1 cellular context compared by ENCODE assay signal in genomic region chr11:3378426-3379423, GRCh38.
TF ChIP-seq lines count a peak whose summit lies in the region.

Gene ZNF195 (minus strand): TSS chr11:3379146. CDS start chr11:3379040, 106 bp downstream.

TF ChIP-seq in HepG2, 621 proteins besides CTCF, POLR2A, EP300 and RAD21 (continued from another document and continues in another):
- no peak for TF ChIP-seq HNF4G (IDR thresholded peaks at IDR 0.05; ENCODE audit: borderline replicate concordance, low read depth, low read length)
- TF ChIP-seq HNF4G (CRISPR knock-in tag; IDR thresholded peaks at IDR 0.05; ENCODE audit: borderline replicate concordance, low read depth): 0 out of 2 replicates have a peak, but pooled peaks have one; percentile 25
- no peak for TF ChIP-seq FOXO4 (CRISPR knock-in tag; conservative IDR thresholded peaks at IDR 0.05)
- TF ChIP-seq YEATS4 (CRISPR knock-in tag; IDR thresholded peaks at IDR 0.05; ENCODE audit: borderline replicate concordance): peak; percentile 84; the same call in 1 of the 2 replicates
- peak; percentile 55 for TF ChIP-seq HDAC2 (CRISPR knock-in tag; IDR thresholded peaks at IDR 0.05)
- TF ChIP-seq YY1 (IDR thresholded peaks at IDR 0.05; ENCODE audit: insufficient read depth, insufficient replicate concordance, low read depth, low read length): peak; percentile 62
- peak; percentile 96 for TF ChIP-seq GABPB1 (CRISPR knock-in tag; IDR thresholded peaks at IDR 0.05)
- no peak for TF ChIP-seq CHD4 (IDR thresholded peaks at IDR 0.05; ENCODE audit: borderline replicate concordance, low read length)
- TF ChIP-seq TERF1 (CRISPR knock-in tag; IDR thresholded peaks at IDR 0.05): no peak
- 0 out of 2 replicates have a peak, but pooled peaks have one; percentile 23 for TF ChIP-seq ZNF678 (CRISPR knock-in tag; IDR thresholded peaks at IDR 0.05)
- TF ChIP-seq KDM3A (CRISPR knock-in tag; IDR thresholded peaks at IDR 0.05; ENCODE audit: low read depth): no peak; the same call in 1 of the 2 replicates
- peak; percentile 63; the same call in 1 of the 2 replicates for TF ChIP-seq ERF (CRISPR knock-in tag; IDR thresholded peaks at IDR 0.05)
- TF ChIP-seq KLF6 (CRISPR knock-in tag; IDR thresholded peaks at IDR 0.05): peak; percentile 46; the same call in 1 of the 2 replicates
- peak; percentile 86; the same call in 1 of the 2 replicates for TF ChIP-seq TMF1 (CRISPR knock-in tag; IDR thresholded peaks at IDR 0.05; ENCODE audit: low read depth)
- no peak for TF ChIP-seq EED (CRISPR knock-in tag; IDR thresholded peaks at IDR 0.05)
- peak; percentile 80 for TF ChIP-seq YEATS2 (CRISPR knock-in tag; IDR thresholded peaks at IDR 0.05; ENCODE audit: borderline replicate concordance)
- 0 out of 2 replicates have a peak, but pooled peaks have one; percentile 50 for TF ChIP-seq KLF12 (CRISPR knock-in tag; IDR thresholded peaks at IDR 0.05; ENCODE audit: borderline replicate concordance)
- peak; percentile 54; the same call in 1 of the 2 replicates for TF ChIP-seq ZNF441 (CRISPR knock-in tag; IDR thresholded peaks at IDR 0.05; ENCODE audit: borderline replicate concordance)
- no peak for TF ChIP-seq ZNF615 (CRISPR knock-in tag; IDR thresholded peaks at IDR 0.05; ENCODE audit: borderline replicate concordance)
- TF ChIP-seq CREM (IDR thresholded peaks at IDR 0.05): 0 out of 2 replicates have a peak, but pooled peaks have one; percentile 8
- TF ChIP-seq CREM (CRISPR knock-in tag; IDR thresholded peaks at IDR 0.05): no peak
- TF ChIP-seq ZNF747 (CRISPR knock-in tag; IDR thresholded peaks at IDR 0.05; ENCODE audit: borderline replicate concordance): peak; percentile 62; the same call in 1 of the 2 replicates
- TF ChIP-seq ZEB1 (IDR thresholded peaks at IDR 0.05; ENCODE audit: insufficient replicate concordance, low read depth): peak; percentile 36
- TF ChIP-seq ZNF614 (CRISPR knock-in tag; IDR thresholded peaks at IDR 0.05; ENCODE audit: borderline replicate concordance): peak; percentile 52; the same call in 1 of the 2 replicates
- no peak for TF ChIP-seq RFX5 (IDR thresholded peaks at IDR 0.05; ENCODE audit: low read depth, low read length)
- peak; percentile 85; the same call in 1 of the 2 replicates for TF ChIP-seq ZNF839 (CRISPR knock-in tag; IDR thresholded peaks at IDR 0.05; ENCODE audit: borderline replicate concordance)
- TF ChIP-seq THAP11 (CRISPR knock-in tag; IDR thresholded peaks at IDR 0.05): peak; percentile 85
- TF ChIP-seq ZNF33B (CRISPR knock-in tag; IDR thresholded peaks at IDR 0.05): peak; percentile 53; the same call in 1 of the 2 replicates
- TF ChIP-seq KMT2B (CRISPR knock-in tag; IDR thresholded peaks at IDR 0.05): peak; percentile 88
- peak; percentile 73; the same call in 1 of the 2 replicates for TF ChIP-seq IRF9 (CRISPR knock-in tag; IDR thresholded peaks at IDR 0.05; ENCODE audit: borderline replicate concordance)
- 0 out of 2 replicates have a peak, but pooled peaks have one; percentile 32 for TF ChIP-seq ZNF484 (CRISPR knock-in tag; IDR thresholded peaks at IDR 0.05; ENCODE audit: borderline replicate concordance, low read depth)
- TF ChIP-seq ARID5B (CRISPR knock-in tag; IDR thresholded peaks at IDR 0.05): peak; percentile 51; the same call in 1 of the 2 replicates
- TF ChIP-seq PATZ1 (CRISPR knock-in tag; IDR thresholded peaks at IDR 0.05): peak; percentile 52; the same call in 1 of the 2 replicates
- TF ChIP-seq ZSCAN9 (CRISPR knock-in tag; IDR thresholded peaks at IDR 0.05; ENCODE audit: borderline replicate concordance): 0 out of 2 replicates have a peak, but pooled peaks have one; percentile 45
- 0 out of 2 replicates have a peak, but pooled peaks have one; percentile 76 for TF ChIP-seq ZBED4 (CRISPR knock-in tag; IDR thresholded peaks at IDR 0.05; ENCODE audit: borderline replicate concordance)
- peak; percentile 37; the same call in 1 of the 2 replicates for TF ChIP-seq BHLHE40 (IDR thresholded peaks at IDR 0.05; ENCODE audit: low read length)
- TF ChIP-seq ELF3 (CRISPR knock-in tag; IDR thresholded peaks at IDR 0.05): peak; percentile 73
- 0 out of 2 replicates have a peak, but pooled peaks have one; percentile 22 for TF ChIP-seq NFKBIZ (CRISPR knock-in tag; IDR thresholded peaks at IDR 0.05)
- no peak for TF ChIP-seq ZNF577 (CRISPR knock-in tag; IDR thresholded peaks at IDR 0.05; ENCODE audit: borderline replicate concordance, low read depth)
- peak; percentile 54; the same call in 1 of the 2 replicates for TF ChIP-seq NR2C2 (CRISPR knock-in tag; IDR thresholded peaks at IDR 0.05; ENCODE audit: borderline replicate concordance)
- TF ChIP-seq KMT2A (CRISPR knock-in tag; IDR thresholded peaks at IDR 0.05): peak; percentile 97
- no peak for TF ChIP-seq ZNF704 (CRISPR knock-in tag; IDR thresholded peaks at IDR 0.05; ENCODE audit: borderline replicate concordance)
- peak; percentile 45 for TF ChIP-seq SKI (IDR thresholded peaks at IDR 0.05; ENCODE audit: partially characterized antibody)
- TF ChIP-seq MED13 (CRISPR knock-in tag; IDR thresholded peaks at IDR 0.05): no peak
- TF ChIP-seq MXI1 (IDR thresholded peaks at IDR 0.05; ENCODE audit: borderline replicate concordance, low read depth, low read length): peak; percentile 62; the same call in 1 of the 3 replicates
- peak; percentile 85 for TF ChIP-seq ZNF350 (CRISPR knock-in tag; IDR thresholded peaks at IDR 0.05; ENCODE audit: borderline replicate concordance, low read depth)
- TF ChIP-seq ELF4 (CRISPR knock-in tag; IDR thresholded peaks at IDR 0.05; ENCODE audit: borderline replicate concordance): peak; percentile 90; the same call in 1 of the 2 replicates
- peak; percentile 86 for TF ChIP-seq DRAP1 (CRISPR knock-in tag; IDR thresholded peaks at IDR 0.05)
- no peak for TF ChIP-seq TAF15 (IDR thresholded peaks at IDR 0.05; ENCODE audit: low read depth, low read length, poor library complexity, severe bottlenecking)
- peak; percentile 41 for TF ChIP-seq IKZF4 (CRISPR knock-in tag; IDR thresholded peaks at IDR 0.05; ENCODE audit: borderline replicate concordance, low read depth, not compliant biosample characterization)
